ENCODE assay signal across 8 cellular contexts in the genomic region with DNA sequence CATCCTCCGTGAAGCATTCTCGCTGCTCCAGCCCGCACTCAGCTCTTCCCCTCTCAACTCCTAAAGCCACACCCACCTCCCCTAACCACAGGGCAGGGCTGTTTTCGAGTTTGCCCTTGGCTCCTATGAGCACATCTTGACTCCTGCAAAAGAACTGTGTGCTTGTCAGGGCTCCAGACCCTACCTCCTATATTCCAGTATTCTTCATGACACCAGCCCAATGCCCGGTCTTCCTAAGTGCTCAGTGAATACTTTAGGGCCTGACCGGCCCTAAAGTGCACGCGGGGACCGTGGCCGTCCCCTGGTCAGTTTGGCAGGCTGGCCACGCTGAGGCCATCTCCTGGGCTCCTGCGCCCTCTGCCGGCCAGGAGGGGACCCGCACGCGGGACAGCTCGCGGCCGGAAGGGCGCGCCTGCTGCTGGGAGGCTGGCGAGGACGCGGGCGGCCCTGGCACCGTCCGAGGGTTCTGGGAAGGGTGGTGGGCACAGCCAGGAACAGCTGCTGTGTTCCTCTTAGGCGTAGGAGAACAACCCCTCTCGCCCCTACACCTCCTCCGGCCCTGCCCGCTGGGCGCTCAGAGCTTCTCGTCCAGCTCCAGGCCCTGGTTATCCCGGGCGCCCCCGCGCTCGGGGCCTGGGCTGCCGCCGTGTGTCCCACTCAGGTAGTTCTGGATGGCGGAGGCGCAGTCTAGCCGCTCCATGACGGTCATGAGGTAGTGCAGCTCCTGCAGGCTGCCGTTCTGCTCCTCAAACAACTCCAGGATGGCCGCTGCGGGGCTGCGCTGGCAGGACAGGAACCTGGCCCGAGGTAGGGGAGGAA. TPM values are rescaled to one million over a fixed set of nuclear protein-coding genes. Genes with fewer than 3 reads are reported as not detected.
A peak's percentile ranks its signal among the peaks of the same experiment; 100 is the strongest.
DNase-seq lines count a peak whose midpoint lies in the region; ATAC-seq and TF ChIP-seq lines count a peak whose summit lies in the region.

No MANE protein-coding gene starts in this region.

- intact Hi-C loops in cardiac septum (cut with DNase I) (loop anchor here (2.0 to 5.0 kb wide), 3 partner anchors 43 to 441 kb away; partner anchors contain the start of gene LRFN2), tibial artery (cut with DNase I; ENCODE audit: low total_unique reads) (loop anchor here (5.0 kb wide), 1 partner anchor 39 kb away; no protein-coding TSS in a partner anchor)

- H4K91ac ChIP-seq in trophoblast cell (ENCODE audit: low read depth, low read length): peak overlapping the region; percentile 90

- H3K9me3 ChIP-seq in trophoblast cell (ENCODE audit: insufficient read depth, low read depth, low read length) (no peaks in the 10 kb centered on the region), tibial artery (no peaks in the 10 kb centered on the region)

- peak overlapping the region; percentile 77 for H3K4me2 ChIP-seq in trophoblast cell (ENCODE audit: low read length)

- H3K14ac ChIP-seq in trophoblast cell (ENCODE audit: low read length): peak overlapping the region; percentile 94

- peak overlapping the region; percentile 31 for H3K9ac ChIP-seq in trophoblast cell (ENCODE audit: low read length)

- peak overlapping the region; percentile 80 for H2AFZ ChIP-seq in trophoblast cell (ENCODE audit: insufficient read depth, low read length, poor library complexity)

- H3K79me2 ChIP-seq in trophoblast cell (ENCODE audit: control insufficient read depth, insufficient read depth, low read length, poor library complexity): peaks cover 4% of the 10 kb centered on the region

- TF ChIP-seq CTCF in tibial artery (IDR thresholded peaks at IDR 0.05): peak; percentile 98 to 99

- peak overlapping the region; percentile 47 for H2BK5ac ChIP-seq in trophoblast cell (ENCODE audit: low read depth, low read length, poor library complexity)

- peak overlapping the region; percentile 90 for H2BK120ac ChIP-seq in trophoblast cell (ENCODE audit: insufficient read depth, low read length, poor library complexity)

- peaks cover 20% of the 10 kb centered on the region for H3K4me1 Mint-ChIP-seq in activated naive CD8-positive, alpha-beta T cell (ENCODE audit: low read depth)

- peak overlapping the region; percentile 64 for H3K4me3 ChIP-seq in trophoblast cell (ENCODE audit: low read depth, low read length)
- H3K4me3 ChIP-seq in tibial artery: peak overlapping the region; percentile 49 to 59

- peak overlapping the region; percentile 52 for H2BK12ac ChIP-seq in trophoblast cell (ENCODE audit: low read length)

- H4K12ac ChIP-seq in trophoblast cell (ENCODE audit: low read depth, low read length): peak overlapping the region; percentile 89

- H3K27ac Mint-ChIP-seq in activated naive CD8-positive, alpha-beta T cell: peak overlapping the region; percentile 83

- WGBS in trophoblast cell (ENCODE audit: extremely low coverage, insufficient coverage, insufficient read length): no CpG with 5 or more reads among the region's 49 CpGs

- no peaks in the 10 kb centered on the region for H3K36me3 Mint-ChIP-seq in activated naive CD8-positive, alpha-beta T cell

- H3K27me3 ChIP-seq in trophoblast cell (ENCODE audit: insufficient read depth, low read length) (no peaks in the 10 kb centered on the region), tibial artery (no peaks in the 10 kb centered on the region)

- H3K4me1 ChIP-seq in trophoblast cell (ENCODE audit: control insufficient read depth in 1 of 2, insufficient read depth in 2 of 2, low read length in 2 of 2): peaks cover 5 to 9% of the 10 kb centered on the region in 2 experiments
- peaks cover 0 to 16% (median 13%) of the 10 kb centered on the region in 4 donors for H3K4me1 ChIP-seq in tibial artery

- H4K8ac ChIP-seq in trophoblast cell (ENCODE audit: low read depth, low read length): peak overlapping the region; percentile 96

- peak overlapping the region; percentile 57 for H2AK5ac ChIP-seq in trophoblast cell (ENCODE audit: low read length)

- H3K27ac ChIP-seq in trophoblast cell (ENCODE audit: low read depth, low read length): peak overlapping the region; percentile 0
- peak overlapping the region; percentile 61 to 65 for H3K27ac ChIP-seq in tibial artery

- no peaks in the 10 kb centered on the region for H3K27me3 Mint-ChIP-seq in activated naive CD8-positive, alpha-beta T cell

- peaks cover 5% of the 10 kb centered on the region for H3K79me1 ChIP-seq in trophoblast cell (ENCODE audit: low read length)

- no peaks in the 10 kb centered on the region for H3K9me3 Mint-ChIP-seq in activated naive CD8-positive, alpha-beta T cell (ENCODE audit: low read depth)

- H3K4me3 Mint-ChIP-seq in activated naive CD8-positive, alpha-beta T cell: peak overlapping the region; percentile 82

- peak; percentile 90 for ATAC-seq in GM21515 (IDR thresholded peaks at IDR 0.05; ENCODE audit: unreplicated experiment)

- H3K36me3 ChIP-seq in trophoblast cell (ENCODE audit: control insufficient read depth in 1 of 2, insufficient read depth in 2 of 2, low read length in 2 of 2) (no peaks in the 10 kb centered on the region), tibial artery (no peaks in the 10 kb centered on the region)

- peak overlapping the region; percentile 73 for H3K18ac ChIP-seq in trophoblast cell (ENCODE audit: low read length)

- no peak overlapping the region for H3K23ac ChIP-seq in trophoblast cell (ENCODE audit: low read length)

- H3K4ac ChIP-seq in trophoblast cell (ENCODE audit: low read depth, low read length): peak overlapping the region; percentile 73

- peak; percentile 94 for DNase-seq in DMS79 treated with DMSO at 0.1 percent for 48 hours (lab: John Stamatoyannopoulos, UW)
- DNase-seq in HuH-7.5 (ENCODE audit: low spot score): peak; percentile 63
- DNase-seq in SK-N-DZ (ENCODE audit: low spot score): peak; percentile 75
- DNase-seq in cardiac septum (ENCODE audit: low spot score): peak; percentile 95
- DNase-seq in trophoblast cell: peak; percentile 65 to 90
- peak; percentile 82 to 88 for DNase-seq in tibial artery

RNA-seq across cellular contexts. Expression of gene UNC5CL, which starts 11.0 kb away (rescaled TPM):
- 0.92 and 1.1 TPM in 2 replicates for polyA plus RNA-seq in SK-N-DZ (2014; cell fraction: cytosol; rRNA removed)
- polyA plus RNA-seq in SK-N-DZ (2014; cell fraction: nucleus; rRNA removed): 8.3 and 8.8 TPM in 2 replicates
- 1.0 TPM for total RNA-seq in cardiac septum
- polyA plus RNA-seq in trophoblast cell (2013): 0.57 and 0.70 TPM in 2 replicates

RNA-seq across cellular contexts. Expression of gene TSPO2, which starts 14.3 kb away (rescaled TPM):
- not detected in 2 replicates for polyA plus RNA-seq in SK-N-DZ (2014; cell fraction: cytosol; rRNA removed)
- not detected in 2 replicates for polyA plus RNA-seq in SK-N-DZ (2014; cell fraction: nucleus; rRNA removed)
- total RNA-seq in cardiac septum: not detected
- polyA plus RNA-seq in trophoblast cell (2013): not detected in 2 replicates

RNA-seq across cellular contexts. Expression of gene APOBEC2, which starts 25.0 kb away (rescaled TPM):
- polyA plus RNA-seq in SK-N-DZ (2014; cell fraction: cytosol; rRNA removed): 0.56 TPM in 1 of 2 replicates, not detected in the other
- 1.2 TPM in 1 of 2 replicates, not detected in the other for polyA plus RNA-seq in SK-N-DZ (2014; cell fraction: nucleus; rRNA removed)
- 174 TPM for total RNA-seq in cardiac septum
- polyA plus RNA-seq in trophoblast cell (2013): 0.60 and 0.69 TPM in 2 replicates

RNA-seq across cellular contexts. Expression of gene OARD1, which starts 44.1 kb away (rescaled TPM):
- 26.7 and 27.5 TPM in 2 replicates for polyA plus RNA-seq in SK-N-DZ (2014; cell fraction: cytosol; rRNA removed)
- 18.7 and 21.6 TPM in 2 replicates for polyA plus RNA-seq in SK-N-DZ (2014; cell fraction: nucleus; rRNA removed)
- total RNA-seq in cardiac septum: 15.4 TPM
- polyA plus RNA-seq in trophoblast cell (2013): 31.8 TPM in 2 replicates

RNA-seq across cellular contexts. Expression of gene NFYA, which starts 44.8 kb away (rescaled TPM):
- 16.6 and 17.9 TPM in 2 replicates for polyA plus RNA-seq in SK-N-DZ (2014; cell fraction: cytosol; rRNA removed)
- polyA plus RNA-seq in SK-N-DZ (2014; cell fraction: nucleus; rRNA removed): 20.3 and 32.1 TPM in 2 replicates
- 12.9 TPM for total RNA-seq in cardiac septum
- 39.9 and 41.2 TPM in 2 replicates for polyA plus RNA-seq in trophoblast cell (2013)

Comparison
In these comparisons a context has a peak if more than half of its experiments do, and no peak if none do; other contexts are left out.
1. Peak in every context shown above with its lines: DNase-seq, ATAC-seq, H3K4me3 ChIP-seq and H3K27ac ChIP-seq.